ENCODE assay signal across 8 cellular contexts in the genomic region with DNA sequence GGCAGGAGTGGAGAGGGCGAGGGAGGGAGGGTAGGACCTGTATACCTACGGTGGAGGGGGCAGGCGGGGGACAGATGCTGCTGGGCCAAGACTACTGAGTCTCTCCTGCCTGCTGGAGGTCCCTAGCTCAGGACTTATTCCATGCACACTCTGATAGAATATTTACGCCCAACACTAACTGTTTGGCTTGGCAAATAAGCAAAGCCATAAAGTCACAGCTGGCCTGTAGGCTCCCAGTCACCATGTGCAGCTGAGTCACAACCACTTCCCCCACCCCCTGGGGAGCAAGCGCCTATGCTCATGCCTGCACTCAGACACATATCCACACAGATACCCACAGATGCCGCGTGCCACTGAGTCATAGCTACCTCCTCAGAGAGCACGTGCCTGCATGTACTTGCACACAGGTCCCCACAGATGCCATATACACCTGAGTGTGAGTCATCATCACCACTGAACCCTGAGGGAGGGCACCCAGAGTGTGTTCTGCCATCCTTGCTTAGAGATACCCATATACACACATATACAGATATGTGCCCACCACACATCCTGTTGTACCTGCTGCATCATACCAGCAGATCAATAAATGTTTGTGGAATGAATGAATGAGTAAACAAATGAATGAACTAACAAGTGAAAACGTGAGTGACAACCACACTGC.
DNase-seq lines count a peak whose midpoint lies in the region; ATAC-seq, FAIRE-seq and TF ChIP-seq lines count a peak whose summit lies in the region.

No MANE protein-coding gene starts in this region.

- CTCF ChIA-PET in A549 (lab: Yijun Ruan, JAX) = interaction anchor here (0.6 to 4.0 kb wide), 25 partner anchors 9 to 977 kb away, joined by 3 to 106 read pairs (median 6); a partner anchor contains a TSS

- ATAC-seq in A549 (peak; percentile 65 to 75), GM18520 (IDR thresholded peaks at IDR 0.05; ENCODE audit: unreplicated experiment) (peak; percentile 69), HG03460 (IDR thresholded peaks at IDR 0.05; ENCODE audit: unreplicated experiment) (peak; percentile 54)
- ATAC-seq in activated T-helper 17 cell treated with anti-CD3 and anti-CD28 coated beads, Interleukin-2, amount 50 U/mL, for 72 hours (replicated peaks) = peak; percentile 89

- peak overlapping the region; percentile 97 for H3K4me3 Mint-ChIP-seq in activated T-helper 17 cell treated with anti-CD3 and anti-CD28 coated beads, Interleukin-2, amount 50 U/mL, for 72 hours

- POLR2A ChIA-PET in A549 (lab: Yijun Ruan, JAX) = interaction anchor here (0.5 to 2.8 kb wide), 8 partner anchors 146 to 607 kb away, joined by 3 to 53 read pairs (median 6); a partner anchor contains a TSS

- H3K27me3 ChIP-seq in ovary = no peaks in the 10 kb centered on the region
- no peaks in the 10 kb centered on the region for H3K27me3 ChIP-seq in thymus (ENCODE audit: control insufficient read depth, insufficient read depth)

- TF ChIP-seq POLR2A in A549 (IDR thresholded peaks at IDR 0.05; ENCODE audit: low read length) (0 out of 2 replicates have a peak, but pooled peaks have one; percentile 12), ovary (IDR thresholded peaks at IDR 0.05) (no peak)

- WGBS in A549 (ENCODE audit: missing lambda C conversion rate) = 8% methylated on average over 6 of the region's 9 CpGs
- 46 to 61% (median 59%) methylated on average over 9 of the region's 9 CpGs for WGBS in ovary, 3 donors
- 45% methylated on average over 9 of the region's 9 CpGs for WGBS in thymus

- TF ChIP-seq EP300 in A549 (IDR thresholded peaks at IDR 0.05) (peak; percentile 88 to 89; a peak in 2 of 5 replicates), ovary (IDR thresholded peaks at IDR 0.05) (no peak)

- H3K4me3 ChIP-seq in A549 (peak overlapping the region; percentile 70), fibroblast of pulmonary artery (replicated peaks; ENCODE audit: low read depth, low read length) (peak overlapping the region; percentile 57), ovary (no peak overlapping the region), thymus (ENCODE audit: low read length) (no peak overlapping the region)

- peak; percentile 76 for FAIRE-seq in A549 (lab: Jason Lieb, UNC)

- H3K4me1 ChIP-seq in A549 = peaks cover 30% of the 10 kb centered on the region
- peaks cover 20% of the 10 kb centered on the region for H3K4me1 ChIP-seq in ovary (ENCODE audit: insufficient read depth)
- H3K4me1 ChIP-seq in thymus (ENCODE audit: control insufficient read depth, insufficient read depth, low read length) = peaks cover 12% of the 10 kb centered on the region

- TF ChIP-seq RAD21 in A549 (conservative IDR thresholded peaks at IDR 0.05 in 1 of 2, IDR thresholded peaks at IDR 0.05 in 1 of 2) = peak; percentile 18 to 50

- H3K9me3 ChIP-seq in A549 (no peaks in the 10 kb centered on the region), ovary (no peaks in the 10 kb centered on the region), thymus (ENCODE audit: control insufficient read depth) (no peaks in the 10 kb centered on the region)

- no peaks in the 10 kb centered on the region for H3K27me3 Mint-ChIP-seq in activated T-helper 17 cell treated with anti-CD3 and anti-CD28 coated beads, Interleukin-2, amount 50 U/mL, for 72 hours

- H3K36me3 Mint-ChIP-seq in activated T-helper 17 cell treated with anti-CD3 and anti-CD28 coated beads, Interleukin-2, amount 50 U/mL, for 72 hours (ENCODE audit: low read depth) = peaks cover 10% of the 10 kb centered on the region

- peak overlapping the region; percentile 99 for H3K4me2 ChIP-seq in A549

- intact Hi-C loops in ovary (cut with DNase I) = loop anchor here (2.0 to 10.0 kb wide), 9 partner anchors 145 to 975 kb away; a partner anchor contains a TSS

- no peaks in the 10 kb centered on the region for H3K9me3 Mint-ChIP-seq in activated T-helper 17 cell treated with anti-CD3 and anti-CD28 coated beads, Interleukin-2, amount 50 U/mL, for 72 hours

- peaks cover 29% of the 10 kb centered on the region for H3K4me1 Mint-ChIP-seq in activated T-helper 17 cell treated with anti-CD3 and anti-CD28 coated beads, Interleukin-2, amount 50 U/mL, for 72 hours

- H3K36me3 ChIP-seq in ovary (no peaks in the 10 kb centered on the region), thymus (ENCODE audit: control insufficient read depth, insufficient read depth) (no peaks in the 10 kb centered on the region)

- H3K27ac ChIP-seq in A549 = peak overlapping the region; percentile 95 to 98
- peak overlapping the region; percentile 78 to 83 for H3K27ac ChIP-seq in ovary
- H3K27ac ChIP-seq in thymus (ENCODE audit: low read depth) = peak overlapping the region; percentile 64

- DNase-seq in A549 (ENCODE audit: low read depth in 1 of 2, low spot score in 1 of 2) (peak; percentile 86 to 93), RPMI7951 (ENCODE audit: low read depth) (peak; percentile 100), fibroblast of pulmonary artery (ENCODE audit: low read depth) (peak; percentile 97), ovary (peak; percentile 51 to 67 (median 57))

- no peak for TF ChIP-seq CTCF in A549 (IDR thresholded peaks at IDR 0.05)
- no peak for TF ChIP-seq CTCF in fibroblast of pulmonary artery (IDR thresholded peaks at IDR 0.05; ENCODE audit: low read length, missing control alignments)
- TF ChIP-seq CTCF in ovary (IDR thresholded peaks at IDR 0.05) = no peak

- peak overlapping the region; percentile 95 for H3K27ac Mint-ChIP-seq in activated T-helper 17 cell treated with anti-CD3 and anti-CD28 coated beads, Interleukin-2, amount 50 U/mL, for 72 hours

TF ChIP-seq in A549, 52 proteins besides CTCF, POLR2A, EP300 and RAD21 (continues in another document):
- no peak for TF ChIP-seq RNF2 (IDR thresholded peaks at IDR 0.05; ENCODE audit: borderline replicate concordance, low read depth)
- TF ChIP-seq BHLHE40 (IDR thresholded peaks at IDR 0.05; ENCODE audit: low read depth, low read length) = peak; percentile 96
- TF ChIP-seq, protein P1, sequence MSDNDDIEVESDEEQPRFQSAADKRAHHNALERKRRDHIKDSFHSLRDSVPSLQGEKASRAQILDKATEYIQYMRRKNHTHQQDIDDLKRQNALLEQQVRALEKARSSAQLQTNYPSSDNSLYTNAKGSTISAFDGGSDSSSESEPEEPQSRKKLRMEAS (IDR thresholded peaks at IDR 0.05) = peak; percentile 100
- TF ChIP-seq, protein P2, sequence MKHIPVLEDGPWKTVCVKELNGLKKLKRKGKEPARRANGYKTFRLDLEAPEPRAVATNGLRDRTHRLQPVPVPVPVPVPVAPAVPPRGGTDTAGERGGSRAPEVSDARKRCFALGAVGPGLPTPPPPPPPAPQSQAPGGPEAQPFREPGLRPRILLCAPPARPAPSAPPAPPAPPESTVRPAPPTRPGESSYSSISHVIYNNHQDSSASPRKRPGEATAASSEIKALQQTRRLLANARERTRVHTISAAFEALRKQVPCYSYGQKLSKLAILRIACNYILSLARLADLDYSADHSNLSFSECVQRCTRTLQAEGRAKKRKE (CRISPR knock-in tag; IDR thresholded peaks at IDR 0.05; ENCODE audit: low read depth) = peak; percentile 88; the same call in 1 of the 2 replicates
- TF ChIP-seq, protein P3, sequence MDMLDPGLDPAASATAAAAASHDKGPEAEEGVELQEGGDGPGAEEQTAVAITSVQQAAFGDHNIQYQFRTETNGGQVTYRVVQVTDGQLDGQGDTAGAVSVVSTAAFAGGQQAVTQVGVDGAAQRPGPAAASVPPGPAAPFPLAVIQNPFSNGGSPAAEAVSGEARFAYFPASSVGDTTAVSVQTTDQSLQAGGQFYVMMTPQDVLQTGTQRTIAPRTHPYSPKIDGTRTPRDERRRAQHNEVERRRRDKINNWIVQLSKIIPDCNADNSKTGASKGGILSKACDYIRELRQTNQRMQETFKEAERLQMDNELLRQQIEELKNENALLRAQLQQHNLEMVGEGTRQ (IDR thresholded peaks at IDR 0.05) = peak; percentile 64
- TF ChIP-seq MAZ (IDR thresholded peaks at IDR 0.05; ENCODE audit: borderline replicate concordance, low read depth, low read length) = 0 out of 2 replicates have a peak, but pooled peaks have one; percentile 44
- TF ChIP-seq MAFK (IDR thresholded peaks at IDR 0.05; ENCODE audit: partially characterized antibody) = no peak
- peak; percentile 98 for TF ChIP-seq JUNB (IDR thresholded peaks at IDR 0.05)
- no peak for TF ChIP-seq ESRRA (IDR thresholded peaks at IDR 0.05; ENCODE audit: borderline replicate concordance, low read length)
- TF ChIP-seq JUN (IDR thresholded peaks at IDR 0.05) = peak; percentile 91 to 96
- TF ChIP-seq CHD4 (IDR thresholded peaks at IDR 0.05; ENCODE audit: borderline replicate concordance) = no peak
- TF ChIP-seq, protein P4, sequence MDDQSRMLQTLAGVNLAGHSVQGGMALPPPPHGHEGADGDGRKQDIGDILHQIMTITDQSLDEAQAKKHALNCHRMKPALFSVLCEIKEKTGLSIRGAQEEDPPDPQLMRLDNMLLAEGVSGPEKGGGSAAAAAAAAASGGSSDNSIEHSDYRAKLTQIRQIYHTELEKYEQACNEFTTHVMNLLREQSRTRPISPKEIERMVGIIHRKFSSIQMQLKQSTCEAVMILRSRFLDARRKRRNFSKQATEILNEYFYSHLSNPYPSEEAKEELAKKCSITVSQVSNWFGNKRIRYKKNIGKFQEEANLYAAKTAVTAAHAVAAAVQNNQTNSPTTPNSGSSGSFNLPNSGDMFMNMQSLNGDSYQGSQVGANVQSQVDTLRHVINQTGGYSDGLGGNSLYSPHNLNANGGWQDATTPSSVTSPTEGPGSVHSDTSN (IDR thresholded peaks at IDR 0.05) = peak; percentile 87
- TF ChIP-seq CHD2 (IDR thresholded peaks at IDR 0.05; ENCODE audit: low read length, partially characterized antibody) = no peak
- no peak for TF ChIP-seq EHF (CRISPR knock-in tag; IDR thresholded peaks at IDR 0.05)
- peak; percentile 47; the same call in 2 of the 3 replicates for TF ChIP-seq SMC3 (IDR thresholded peaks at IDR 0.05)
- TF ChIP-seq MYC (IDR thresholded peaks at IDR 0.05; ENCODE audit: borderline replicate concordance, low read length) = peak; percentile 99
- TF ChIP-seq SREBF2 (IDR thresholded peaks at IDR 0.05) = no peak
- TF ChIP-seq GATA3 (IDR thresholded peaks at IDR 0.05; ENCODE audit: borderline replicate concordance) = peak; percentile 84
- TF ChIP-seq, protein P5, sequence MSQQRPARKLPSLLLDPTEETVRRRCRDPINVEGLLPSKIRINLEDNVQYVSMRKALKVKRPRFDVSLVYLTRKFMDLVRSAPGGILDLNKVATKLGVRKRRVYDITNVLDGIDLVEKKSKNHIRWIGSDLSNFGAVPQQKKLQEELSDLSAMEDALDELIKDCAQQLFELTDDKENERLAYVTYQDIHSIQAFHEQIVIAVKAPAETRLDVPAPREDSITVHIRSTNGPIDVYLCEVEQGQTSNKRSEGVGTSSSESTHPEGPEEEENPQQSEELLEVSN (IDR thresholded peaks at IDR 0.05; ENCODE audit: borderline replicate concordance, low read depth) = peak; percentile 69
- TF ChIP-seq RFX5 (IDR thresholded peaks at IDR 0.05) = no peak

Comparison
In these comparisons a context has a peak if more than half of its experiments do, and no peak if none do; other contexts are left out.
1. H3K4me3 ChIP-seq: peak in A549 (single experiment) and fibroblast of pulmonary artery (single experiment); none in ovary (single experiment) and thymus (single experiment).
2. Peak in every context shown above with its lines, with median percentiles within 50 percentile points of each other: ATAC-seq, DNase-seq and H3K27ac ChIP-seq.